Comparison of ENCODE assay signal across 8 cellular contexts in the genomic region with DNA sequence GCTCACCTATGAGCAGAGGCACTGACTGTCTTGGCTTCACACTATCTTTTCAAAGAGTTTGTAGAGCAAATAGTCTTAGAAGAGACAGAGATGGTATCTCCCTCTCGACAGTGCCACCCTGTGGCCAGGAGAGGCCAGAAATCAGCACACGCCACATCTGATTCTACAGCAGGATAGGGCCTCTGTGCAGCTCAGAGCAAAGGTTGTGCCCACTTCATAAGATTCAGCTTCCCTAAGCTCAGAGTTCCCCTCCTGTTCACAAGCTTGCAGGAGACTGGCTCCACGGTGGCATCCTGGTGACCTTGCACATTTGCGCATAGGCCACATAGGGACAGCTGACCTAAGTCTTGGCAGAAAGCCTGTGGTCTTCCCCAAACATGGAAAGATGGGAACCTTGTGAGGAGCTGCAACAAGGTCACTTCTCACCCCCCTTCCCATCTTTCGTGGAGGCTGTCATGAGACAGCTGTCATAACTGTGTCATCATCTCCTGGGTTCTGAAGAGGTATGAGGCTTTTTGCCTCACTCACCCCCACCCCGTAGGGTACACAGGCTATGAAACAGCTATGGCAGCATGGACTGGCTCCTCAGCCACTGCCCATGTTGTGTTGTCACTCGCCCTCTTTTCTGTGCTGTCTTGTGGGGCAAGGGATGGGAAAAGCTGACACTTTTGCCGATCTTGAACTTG.
DNase-seq lines count a peak whose midpoint lies in the region; ATAC-seq lines count a peak whose summit lies in the region.

No MANE protein-coding gene starts in this region.

- no peaks in the 10 kb centered on the region for H3K9me3 Mint-ChIP-seq in T-helper 2 cell treated with Interferon-gamma antibody and Interleukin-4, amounts not matched to agents 5 μg/mL and 100 μg/mL, for 36 hours

- no peak overlapping the region for H3K4me3 Mint-ChIP-seq in T-helper 2 cell treated with Interferon-gamma antibody and Interleukin-4, amounts not matched to agents 5 μg/mL and 100 μg/mL, for 36 hours

- H3K27me3 Mint-ChIP-seq in T-helper 2 cell treated with Interferon-gamma antibody and Interleukin-4, amounts not matched to agents 5 μg/mL and 100 μg/mL, for 36 hours (ENCODE audit: low read depth): peaks cover 2% of the 10 kb centered on the region

- no peak for ATAC-seq in GM19395 (IDR thresholded peaks at IDR 0.05; ENCODE audit: unreplicated experiment)

- peak; percentile 74 for DNase-seq in DMS 273 (lab: John Stamatoyannopoulos, UW; ENCODE audit: unreplicated experiment)
- no peak for DNase-seq in DMS 273 treated with DMSO at 0.1 percent for 48 hours (lab: John Stamatoyannopoulos, UW)
- peak; percentile 52 for DNase-seq in KG1 (lab: John Stamatoyannopoulos, UW)
- peak; percentile 42 for DNase-seq in T-helper 2 cell treated with Interferon-gamma antibody and Interleukin-4, amounts not matched to agents 5 μg/mL and 100 μg/mL, for 36 hours (ENCODE audit: low spot score)
- peak in 36 of 58 donors; percentile 2 to 56 (median 18) for DNase-seq in anterior cingulate cortex (lab: John Stamatoyannopoulos, UW)
- DNase-seq in hippocampal formation (lab: John Stamatoyannopoulos, UW): peak; percentile 36 to 38
- DNase-seq in stimulated activated CD4-positive, alpha-beta T cell treated with anti-CD3 and anti-CD28 coated beads, Interleukin-12 subunit alpha, Interleukin-12 subunit beta, amount 100 ng/mL, for 24 hours (ENCODE audit: low read depth in 2 of 2): peak; percentile 29 to 57

- H3K36me3 Mint-ChIP-seq in T-helper 2 cell treated with Interferon-gamma antibody and Interleukin-4, amounts not matched to agents 5 μg/mL and 100 μg/mL, for 36 hours (ENCODE audit: low read depth): no peaks in the 10 kb centered on the region

- H3K4me1 Mint-ChIP-seq in T-helper 2 cell treated with Interferon-gamma antibody and Interleukin-4, amounts not matched to agents 5 μg/mL and 100 μg/mL, for 36 hours (ENCODE audit: low read depth): peaks cover 10% of the 10 kb centered on the region

- H3K27ac Mint-ChIP-seq in T-helper 2 cell treated with Interferon-gamma antibody and Interleukin-4, amounts not matched to agents 5 μg/mL and 100 μg/mL, for 36 hours: no peak overlapping the region
